In genomic region chr2:110449127-110449947, GRCh38 we compare ENCODE assay signal across 3 cellular contexts. TPM values are rescaled to one million over a fixed set of nuclear protein-coding genes. Genes with fewer than 3 reads are reported as not detected.
"Had no signal": no experiment of that assay in that cellular context is flagged by ENCODE, and none has a peak within 500 bp of the region (broad histone marks: within the 10 kb centered on the region; RNA-seq: fewer than 3 reads in every experiment).

No MANE protein-coding gene starts in this region.

RNA-seq across cellular contexts. Expression of gene LIMS4, which starts 23.3 kb away (rescaled TPM):
- total RNA-seq: activated CD4-positive, alpha-beta T cell treated with anti-CD3 and anti-CD28 coated beads, Interleukin-2, amount 10 ng/mL, durations not matched to agents 24 days and 14 days; activated T-helper 1 cell treated with anti-CD3 and anti-CD28 coated beads, Interleukin-12 subunit alpha, Interleukin-12 subunit beta, Interleukin-2, Interleukin-4 antibody, amounts not matched to agents 30 ng/mL and 10 ng/mL and 1 ng/mL, durations not matched to agents 14 hours and 24 hours and 36 hours; bronchial epithelial cell had no signal
